In genomic region chr6:129694036-129694435, GRCh38 we compare ENCODE assay signal across 18 cellular contexts. TPM values are rescaled to one million over a fixed set of nuclear protein-coding genes. Genes with fewer than 3 reads are reported as not detected.
A peak's percentile ranks its signal among the peaks of the same experiment; 100 is the strongest.
DNase-seq lines count a peak whose midpoint lies in the region; ATAC-seq, FAIRE-seq and TF ChIP-seq lines count a peak whose summit lies in the region.
"Had no signal": no experiment of that assay in that cellular context is flagged by ENCODE, and none has a peak within 500 bp of the region (broad histone marks: within the 10 kb centered on the region; RNA-seq: fewer than 3 reads in every experiment).

No MANE protein-coding gene starts in this region.

- no peak overlapping the region for H3K4me2 ChIP-seq in osteoblast (ENCODE audit: insufficient read depth, low read length)

- 84% methylated on average over 2 of the region's 2 CpGs for WGBS in esophagus muscularis mucosa

- no peak for ATAC-seq in RWPE2 (ENCODE audit: low read depth)
- ATAC-seq in GM19351 (IDR thresholded peaks at IDR 0.05; ENCODE audit: unreplicated experiment): no peak
- no peak for ATAC-seq in GM21360 (IDR thresholded peaks at IDR 0.05; ENCODE audit: unreplicated experiment)
- ATAC-seq: Panc1 had no signal

- H3K4me3 ChIP-seq in RWPE2 (ENCODE audit: severe bottlenecking) (no peak overlapping the region), esophagus muscularis mucosa (no peak overlapping the region), osteoblast (ENCODE audit: insufficient read depth, low read length) (no peak overlapping the region)

- intact Hi-C loops in esophagus muscularis mucosa (cut with DNase I): no loop called here

- no peak for TF ChIP-seq EP300 in esophagus muscularis mucosa (IDR thresholded peaks at IDR 0.05)

- H3K9me3 ChIP-seq in RWPE2 (ENCODE audit: severe bottlenecking) (no peaks in the 10 kb centered on the region), esophagus muscularis mucosa (no peaks in the 10 kb centered on the region), osteoblast (ENCODE audit: low read depth, low read length) (no peaks in the 10 kb centered on the region)

- peak; percentile 31 for FAIRE-seq in GM12891 (lab: Jason Lieb, UNC)

- DNase-seq in GM12891 (ENCODE audit: insufficient read length, low spot score): no peak
- DNase-seq in RWPE2 (ENCODE audit: low spot score): no peak
- DNase-seq in esophagus muscularis mucosa (ENCODE audit: extremely low spot score): peak; percentile 14
- no peak for DNase-seq in osteoblast (ENCODE audit: insufficient read length, low spot score, missing footprints)
- no peak for DNase-seq in dermis blood vessel endothelial cell
- DNase-seq in foreskin melanocyte: no peak
- DNase-seq: AML-193, DMS79 treated with DMSO at 0.1 percent for 48 hours, GOT3, NCI-H1436, NCI-H2029, NCI-H2171 treated with DMSO at 0.1 percent for 48 hours, NCI-H446, NCI-H526 treated with DMSO at 0.1 percent for 48 hours had no signal

- TF ChIP-seq POLR2A in GM12891 (IDR thresholded peaks at IDR 0.05; ENCODE audit: low read depth, low read length) (no peak), esophagus muscularis mucosa (IDR thresholded peaks at IDR 0.05; ENCODE audit: low read depth) (no peak)

- H3K36me3 ChIP-seq in RWPE2 (ENCODE audit: low read depth) (peaks cover 11% of the 10 kb centered on the region), esophagus muscularis mucosa (no peaks in the 10 kb centered on the region), osteoblast (ENCODE audit: insufficient read depth, low read length) (peaks cover 9% of the 10 kb centered on the region)

- H3K27ac ChIP-seq in RWPE2 (ENCODE audit: poor library complexity, severe bottlenecking) (peak overlapping the region; percentile 96), esophagus muscularis mucosa (replicated peaks in 1 of 4) (no peak overlapping the region), osteoblast (ENCODE audit: low read depth, low read length) (peak overlapping the region; percentile 16)
- H3K27ac ChIP-seq: C4-2B had no signal

- H3K79me2 ChIP-seq in osteoblast (ENCODE audit: insufficient read depth, low read length): peaks cover 99% of the 10 kb centered on the region

- H3K4me1 ChIP-seq in RWPE2 (ENCODE audit: insufficient read depth, poor library complexity, severe bottlenecking) (peaks cover 56% of the 10 kb centered on the region), esophagus muscularis mucosa (peaks cover 0 to 19% (median 7%) of the 10 kb centered on the region in 4 donors), osteoblast (ENCODE audit: insufficient read depth, low read length) (peaks cover 38% of the 10 kb centered on the region)

- H2AFZ ChIP-seq in osteoblast (ENCODE audit: low read length): no peak overlapping the region

- H3K27me3 ChIP-seq in RWPE2 (ENCODE audit: insufficient read depth, poor library complexity, severe bottlenecking) (no peaks in the 10 kb centered on the region), esophagus muscularis mucosa (no peaks in the 10 kb centered on the region), osteoblast (ENCODE audit: insufficient read depth, low read length) (no peaks in the 10 kb centered on the region)

- TF ChIP-seq CTCF in RWPE2 (IDR thresholded peaks at IDR 0.05; ENCODE audit: poor library complexity, severe bottlenecking) (no peak), esophagus muscularis mucosa (IDR thresholded peaks at IDR 0.05) (no peak), osteoblast (IDR thresholded peaks at IDR 0.05; ENCODE audit: extremely low read depth, low read depth, low read length) (no peak)

- no peaks in the 10 kb centered on the region for H4K20me1 ChIP-seq in osteoblast (ENCODE audit: insufficient read depth, low read length)

TF ChIP-seq in GM12891, 5 proteins besides CTCF, POLR2A, EP300 and RAD21:
- no peak for TF ChIP-seq TAF1 (IDR thresholded peaks at IDR 0.05; ENCODE audit: low read depth, low read length)
- no peak for TF ChIP-seq SPI1 (IDR thresholded peaks at IDR 0.05; ENCODE audit: low read depth, low read length)
- TF ChIP-seq PAX5 (IDR thresholded peaks at IDR 0.05; ENCODE audit: insufficient read depth, low read length, severe bottlenecking): no peak
- TF ChIP-seq POLR2AphosphoS5 (IDR thresholded peaks at IDR 0.05; ENCODE audit: low read depth, low read length): no peak
- TF ChIP-seq POU2F2 (IDR thresholded peaks at IDR 0.05; ENCODE audit: low read depth, low read length): no peak

RNA-seq across cellular contexts. Expression of gene ARHGAP18, which starts 15.9 kb away (rescaled TPM):
- 9.7 TPM for polyA plus RNA-seq in GM12891 (2012; ENCODE audit: low read depth, missing spikeins)
- total RNA-seq in esophagus muscularis mucosa: 10 to 100 TPM in 1 of 4 donors, 1 to 10 TPM in 3; 5.2 to 15.9 (median 7.4) TPM
- total RNA-seq in osteoblast: 16.8 and 21.0 TPM in 2 replicates
- 110 and 119 TPM in 2 replicates for total RNA-seq in dermis blood vessel endothelial cell

Comparison
In these comparisons a context has a peak if more than half of its experiments do, and no peak if none do; other contexts are left out.
1. H3K27ac ChIP-seq: peak in RWPE2 (single experiment) and osteoblast (single experiment); none in esophagus muscularis mucosa (0 of 4).